ENCODE assay signal across 11 cellular contexts in genomic region chr1:14415396-14415795, GRCh38.
DNase-seq lines count a peak whose midpoint lies in the region; ATAC-seq and TF ChIP-seq lines count a peak whose summit lies in the region.
"Had no signal": no experiment of that assay in that cellular context is flagged by ENCODE, and none has a peak within 500 bp of the region (broad histone marks: within the 10 kb centered on the region; RNA-seq: fewer than 3 reads in every experiment).

No MANE protein-coding gene starts in this region.

- DNase-seq in activated CD4-positive, alpha-beta T cell treated with anti-CD3 and anti-CD28 coated beads for 48 hours, result peak; percentile 11
- no peak for DNase-seq in activated CD4-positive, alpha-beta T cell treated with anti-CD3 and anti-CD28 coated beads for 1 hour
- peak; percentile 43 for DNase-seq in Jurkat, Clone E6-1 (ENCODE audit: low read depth, low spot score)
- DNase-seq in WTC11 (ENCODE audit: low spot score) (peak; percentile 77), neural progenitor cell (ENCODE audit: low spot score) (peak; percentile 50), cardiac septum (ENCODE audit: low spot score) (no peak)
- DNase-seq: activated CD4-positive, alpha-beta T cell treated with anti-CD3 and anti-CD28 coated beads for 4 hours; activated effector memory CD4-positive, alpha-beta T cell treated with Interleukin-2 at 50 U/mL for 16 hours; MG63 had no signal

- H3K27me3 Mint-ChIP-seq in WTC11 (ENCODE audit: low read depth), result peaks cover 7% of the 10 kb centered on the region
- peaks cover 3% of the 10 kb centered on the region for H3K27me3 Mint-ChIP-seq in neural progenitor cell (ENCODE audit: insufficient read depth, low read depth)

- H3K27ac Mint-ChIP-seq in WTC11, result no peak overlapping the region
- H3K27ac Mint-ChIP-seq in neural progenitor cell, result peak overlapping the region; percentile 47

- TF ChIP-seq CTCF in WTC11 (IDR thresholded peaks at IDR 0.05) (peak; percentile 28; the same call in 1 of the 2 replicates), neural progenitor cell (IDR thresholded peaks at IDR 0.05) (peak; percentile 53)

- CTCF ChIA-PET in WTC11 (lab: Charles Lee), result interaction anchor here (0.6 to 2.3 kb wide), 17 partner anchors 8 to 587 kb away, joined by 3 to 31 read pairs (median 4); no protein-coding TSS in a partner anchor

- H3K9me3 ChIP-seq in neural progenitor cell (ENCODE audit: low read depth), result no peaks in the 10 kb centered on the region
- H3K9me3 ChIP-seq: MG63 had no signal

- intact Hi-C loops in cardiac septum (cut with DNase I), result no loop called here

- H2AFZ ChIP-seq in neural progenitor cell (replicated peaks), result no peak overlapping the region

- no peak overlapping the region for H3K4me3 Mint-ChIP-seq in WTC11
- H3K4me3 Mint-ChIP-seq in neural progenitor cell, result no peak overlapping the region

- H3K27me3 ChIP-seq in neural progenitor cell, result no peaks in the 10 kb centered on the region
- H3K27me3 ChIP-seq: MG63 had no signal

- H3K4me3 ChIP-seq in Jurkat, Clone E6-1 (ENCODE audit: low read length), result no peak overlapping the region
- H3K4me3 ChIP-seq in neural progenitor cell, result no peak overlapping the region
- H3K4me3 ChIP-seq: MG63 had no signal

- no peak overlapping the region for H3K9ac ChIP-seq in neural progenitor cell

- no peaks in the 10 kb centered on the region for H3K36me3 ChIP-seq in neural progenitor cell
- H3K36me3 ChIP-seq: MG63 had no signal

- ATAC-seq in WTC11 (peak; percentile 98), GM21825 (IDR thresholded peaks at IDR 0.05; ENCODE audit: unreplicated experiment) (no peak), GM18517 (IDR thresholded peaks at IDR 0.05; ENCODE audit: unreplicated experiment) (no peak)

- H3K36me3 Mint-ChIP-seq in WTC11 (peaks cover 5% of the 10 kb centered on the region; the same call in 1 of the 2 replicates), neural progenitor cell (no peaks in the 10 kb centered on the region)

- H3K27ac ChIP-seq in neural progenitor cell, result no peak overlapping the region

- H4K20me1 ChIP-seq in neural progenitor cell (ENCODE audit: low read depth), result no peaks in the 10 kb centered on the region

- POLR2A ChIA-PET in WTC11 (lab: Charles Lee), result interaction anchor here (0.6 kb wide), 1 partner anchor 1267 kb away, joined by 3 read pairs; no protein-coding TSS in a partner anchor

- H3K9me3 Mint-ChIP-seq in WTC11, result peaks cover 10% of the 10 kb centered on the region
- H3K9me3 Mint-ChIP-seq in neural progenitor cell, result peaks cover 5% of the 10 kb centered on the region

- no peaks in the 10 kb centered on the region for H3K4me1 ChIP-seq in neural progenitor cell

- H3F3A ChIP-seq in neural progenitor cell (ENCODE audit: low read depth), result no peaks in the 10 kb centered on the region

- no peak overlapping the region for H3K4me2 ChIP-seq in neural progenitor cell

- no peaks in the 10 kb centered on the region for H3K79me2 ChIP-seq in neural progenitor cell (ENCODE audit: low read depth)

- peaks cover 4% of the 10 kb centered on the region for H3K4me1 Mint-ChIP-seq in WTC11
- no peaks in the 10 kb centered on the region for H3K4me1 Mint-ChIP-seq in neural progenitor cell

TF ChIP-seq in WTC11, 78 proteins besides CTCF, POLR2A, EP300 and RAD21:
- TF ChIP-seq NR2C2 (CRISPR knock-in tag; IDR thresholded peaks at IDR 0.05), result no peak
- 0 out of 2 replicates have a peak, but pooled peaks have one; percentile 43 for TF ChIP-seq TEAD4 (CRISPR knock-in tag; IDR thresholded peaks at IDR 0.05)
- peak; percentile 71; the same call in 1 of the 2 replicates for TF ChIP-seq TEAD1 (CRISPR knock-in tag; IDR thresholded peaks at IDR 0.05)

Comparison
In these comparisons a context has a peak if more than half of its experiments do, and no peak if none do; other contexts are left out.
1. DNase-seq: peak in activated CD4-positive, alpha-beta T cell treated with anti-CD3 and anti-CD28 coated beads for 48 hours (single experiment), Jurkat, Clone E6-1 (single experiment), WTC11 (single experiment) and neural progenitor cell (single experiment); none in activated CD4-positive, alpha-beta T cell treated with anti-CD3 and anti-CD28 coated beads for 1 hour (single experiment) and cardiac septum (single experiment).